In genomic region chr1:108692724-108693655, GRCh38 we compare ENCODE assay signal across 8 cellular contexts. TPM values are rescaled to one million over a fixed set of nuclear protein-coding genes. Genes with fewer than 3 reads are reported as not detected.
DNase-seq lines count a peak whose midpoint lies in the region; ATAC-seq and TF ChIP-seq lines count a peak whose summit lies in the region.

No MANE protein-coding gene starts in this region.

- peak overlapping the region; percentile 86 for H3K4me2 ChIP-seq in PC-9
- H3K4me2 ChIP-seq in osteoblast (ENCODE audit: insufficient read depth, low read length): peak overlapping the region; percentile 99

- H3K36me3 ChIP-seq in HUES48 (ENCODE audit: control insufficient read depth, insufficient read depth, low read length) (peaks cover 37% of the 10 kb centered on the region), PC-9 (ENCODE audit: low read depth) (peaks cover 46% of the 10 kb centered on the region), osteoblast (ENCODE audit: insufficient read depth, low read length) (peaks cover 28% of the 10 kb centered on the region), tibial nerve (peaks cover 0 to 24% (median 0%) of the 10 kb centered on the region in 3 donors)

- no peak for TF ChIP-seq POLR2A in tibial nerve (IDR thresholded peaks at IDR 0.05)

- WGBS in tibial nerve, 2 donors: 0 to 1% methylated on average over 36 of the region's 36 CpGs

- ATAC-seq in GM21423 (IDR thresholded peaks at IDR 0.05; ENCODE audit: unreplicated experiment): peak; percentile 53

- CTCF ChIA-PET in PC-9 (lab: Charles Lee): interaction anchor here (0.5 kb wide), 1 partner anchor 873 kb away, joined by 3 read pairs; no protein-coding TSS in a partner anchor

- intact Hi-C loops in PC-9 (cut with micrococcal nuclease; ENCODE audit: unreplicated experiment): loop anchor here (1.0 to 10.0 kb wide), 2 partner anchors 53 to 202 kb away; partner anchors contain the start of gene STXBP3

- peaks cover 50% of the 10 kb centered on the region for H4K20me1 ChIP-seq in PC-9 (ENCODE audit: insufficient read depth)
- H4K20me1 ChIP-seq in osteoblast (ENCODE audit: insufficient read depth, low read length): peaks cover 39% of the 10 kb centered on the region

- POLR2A ChIA-PET in PC-9 (lab: Charles Lee; ENCODE audit: unreplicated experiment): interaction anchor here (0.5 to 1.5 kb wide), 5 partner anchors 12 to 811 kb away, joined by 3 to 10 read pairs (median 4); partner anchors contain the start of gene HENMT1

- H3K4me3 ChIP-seq in HUES48 (ENCODE audit: low read depth, low read length) (peak overlapping the region; percentile 84), PC-9 (peak overlapping the region; percentile 93), fibroblast of villous mesenchyme (ENCODE audit: low read depth, low read length) (peak overlapping the region; percentile 99), osteoblast (ENCODE audit: insufficient read depth, low read length) (peak overlapping the region; percentile 97), tibial nerve (peak overlapping the region; percentile 86 to 95 (median 88))

- H3K27me3 ChIP-seq in HUES48 (ENCODE audit: control insufficient read depth, insufficient read depth, low read length) (no peaks in the 10 kb centered on the region), PC-9 (ENCODE audit: insufficient read depth, low read depth) (no peaks in the 10 kb centered on the region), osteoblast (ENCODE audit: insufficient read depth, low read length) (no peaks in the 10 kb centered on the region), tibial nerve (no peaks in the 10 kb centered on the region)

- H3F3A ChIP-seq in PC-9 (ENCODE audit: insufficient read depth, low read depth): peaks cover 37% of the 10 kb centered on the region

- no peak for TF ChIP-seq EP300 in tibial nerve (IDR thresholded peaks at IDR 0.05)

- peak overlapping the region; percentile 91 for H2AFZ ChIP-seq in PC-9
- peak overlapping the region; percentile 99 for H2AFZ ChIP-seq in osteoblast (ENCODE audit: low read length)

- H3K9ac ChIP-seq in HUES48 (ENCODE audit: low read depth, low read length): peak overlapping the region; percentile 91

- H3K79me2 ChIP-seq in PC-9 (ENCODE audit: low read depth): peaks cover 73% of the 10 kb centered on the region
- H3K79me2 ChIP-seq in osteoblast (ENCODE audit: insufficient read depth, low read length): peaks cover 64% of the 10 kb centered on the region

- H3K9me3 ChIP-seq in HUES48 (ENCODE audit: control insufficient read depth, insufficient read depth, low read length): no peaks in the 10 kb centered on the region
- H3K9me3 ChIP-seq in PC-9 (ENCODE audit: insufficient read depth, low read depth): no peaks in the 10 kb centered on the region
- H3K9me3 ChIP-seq in osteoblast (ENCODE audit: low read depth, low read length): no peaks in the 10 kb centered on the region
- no peaks in the 10 kb centered on the region for H3K9me3 ChIP-seq in tibial nerve

- no peaks in the 10 kb centered on the region for H3K9me2 ChIP-seq in PC-9 (ENCODE audit: insufficient read depth)

- H3K27ac ChIP-seq in HUES48 (ENCODE audit: low read depth, low read length) (peak overlapping the region; percentile 99), PC-9 (peak overlapping the region; percentile 79), osteoblast (ENCODE audit: low read depth, low read length) (peak overlapping the region; percentile 91), tibial nerve (peak overlapping the region; percentile 97 to 98 (median 97))

- DNase-seq in DMS 273 (lab: John Stamatoyannopoulos, UW; ENCODE audit: unreplicated experiment): peak; percentile 82
- DNase-seq in PC-9: peak in 1 of 2 experiments; percentile 14
- peak; percentile 85 for DNase-seq in activated effector memory CD4-positive, alpha-beta T cell treated with anti-CD3 and anti-CD28 coated beads, Interleukin-2, amount 50 U/mL, for 16 hours
- DNase-seq in fibroblast of villous mesenchyme (ENCODE audit: low read depth): peak; percentile 84
- DNase-seq in osteoblast (ENCODE audit: insufficient read length, low spot score, missing footprints): peak; percentile 77
- peak in 1 of 2 donors; percentile 54 for DNase-seq in tibial nerve (ENCODE audit: low spot score in 2 of 2)

- TF ChIP-seq CTCF in PC-9 (conservative IDR thresholded peaks at IDR 0.05) (peak; percentile 55; the same call in 1 of the 2 replicates), fibroblast of villous mesenchyme (IDR thresholded peaks at IDR 0.05; ENCODE audit: insufficient read depth, low read depth, low read length) (peak; percentile 33), osteoblast (IDR thresholded peaks at IDR 0.05; ENCODE audit: extremely low read depth, low read depth, low read length) (peak; percentile 43), tibial nerve (IDR thresholded peaks at IDR 0.05) (peak in 1 of 5 experiments; percentile 6)

- BruUV-seq in PC-9 (replicated peaks; lab: Mats Ljungman, UMichigan): no TSS peak

- H3K4me1 ChIP-seq in HUES48 (ENCODE audit: control insufficient read depth, insufficient read depth, low read length) (no peaks in the 10 kb centered on the region; the same call in 1 of the 2 replicates), PC-9 (replicated peaks; ENCODE audit: insufficient read depth) (peaks cover 25% of the 10 kb centered on the region), osteoblast (ENCODE audit: insufficient read depth, low read length) (peaks cover 19% of the 10 kb centered on the region), tibial nerve (peaks cover 3 to 38% (median 19%) of the 10 kb centered on the region in 4 donors)

RNA-seq across cellular contexts. Expression of gene PRPF38B, which starts 0.9 kb away (rescaled TPM):
- total RNA-seq in PC-9 (2021) (38.0 and 48.9 TPM in 2 replicates), fibroblast of villous mesenchyme (17.1 and 21.6 TPM in 2 replicates), osteoblast (14.1 and 19.7 TPM in 2 replicates), tibial nerve (10 to 100 TPM; 25.7 to 34.1 (median 29.3) TPM)

RNA-seq across cellular contexts. Expression of gene FNDC7, which starts 19.7 kb away (rescaled TPM):
- total RNA-seq in PC-9 (2021): 0.20 TPM in 1 of 2 replicates, not detected in the other
- 0.43 TPM in 1 of 2 replicates, not detected in the other for total RNA-seq in fibroblast of villous mesenchyme
- total RNA-seq in osteoblast: not detected in 2 replicates
- not detected for total RNA-seq in tibial nerve

RNA-seq across cellular contexts. Expression of gene HENMT1, which starts 32.1 kb away (rescaled TPM):
- total RNA-seq in PC-9 (2021) (17.9 and 21.5 TPM in 2 replicates), fibroblast of villous mesenchyme (5.2 and 6.0 TPM in 2 replicates), osteoblast (4.7 and 5.3 TPM in 2 replicates), tibial nerve (1 to 10 TPM; 1.2 to 3.7 (median 2.4) TPM)

RNA-seq across cellular contexts. Expression of gene STXBP3, which starts 53.5 kb away (rescaled TPM):
- total RNA-seq in PC-9 (2021) (31.8 and 37.0 TPM in 2 replicates), fibroblast of villous mesenchyme (39.9 and 79.5 TPM in 2 replicates), osteoblast (63.1 and 68.4 TPM in 2 replicates), tibial nerve (10 to 100 TPM; 51.0 to 75.8 (median 68.9) TPM)
